In genomic region chr5:65133473-65134110, GRCh38 we compare ENCODE assay signal across 23 cellular contexts.
DNase-seq lines count a peak whose midpoint lies in the region; ATAC-seq and TF ChIP-seq lines count a peak whose summit lies in the region.
"Had no signal": no experiment of that assay in that cellular context is flagged by ENCODE, and none has a peak within 500 bp of the region (broad histone marks: within the 10 kb centered on the region; RNA-seq: fewer than 3 reads in every experiment).

No MANE protein-coding gene starts in this region.

- H3K36me3 ChIP-seq in ascending aorta (no peaks in the 10 kb centered on the region), heart right ventricle (no peaks in the 10 kb centered on the region), lower lobe of right lung (no peaks in the 10 kb centered on the region)
- H3K36me3 ChIP-seq: vagina had no signal

- H3K27me3 ChIP-seq in ascending aorta, result no peaks in the 10 kb centered on the region
- no peaks in the 10 kb centered on the region for H3K27me3 ChIP-seq in heart right ventricle
- H3K27me3 ChIP-seq in lower lobe of right lung (ENCODE audit: low read depth), result no peaks in the 10 kb centered on the region
- H3K27me3 ChIP-seq: vagina had no signal

- no peak overlapping the region for H3K4me3 ChIP-seq in ascending aorta
- H3K4me3 ChIP-seq in heart right ventricle, result no peak overlapping the region
- H3K4me3 ChIP-seq in lower lobe of right lung, result no peak overlapping the region
- H3K4me3 ChIP-seq: vagina had no signal

- TF ChIP-seq CTCF in ascending aorta (IDR thresholded peaks at IDR 0.05) (no peak), heart right ventricle (IDR thresholded peaks at IDR 0.05) (no peak), lower lobe of right lung (IDR thresholded peaks at IDR 0.05) (no peak)

- H3K4me1 ChIP-seq in ascending aorta (peaks cover 0 to 21% of the 10 kb centered on the region in 2 donors), heart right ventricle (peaks cover 0 to 14% (median 0%) of the 10 kb centered on the region in 9 donors), lower lobe of right lung (no peaks in the 10 kb centered on the region)
- H3K4me1 ChIP-seq: parathyroid adenoma, vagina had no signal

- H3K27ac ChIP-seq in ascending aorta, result peak overlapping the region; percentile 63 to 65
- peak overlapping the region in 5 of 10 donors; percentile 5 to 65 (median 39) for H3K27ac ChIP-seq in heart right ventricle
- H3K27ac ChIP-seq in lower lobe of right lung, result no peak overlapping the region
- H3K27ac ChIP-seq: parathyroid adenoma, vagina had no signal

- H3K9me3 ChIP-seq in ascending aorta, result no peaks in the 10 kb centered on the region
- no peaks in the 10 kb centered on the region for H3K9me3 ChIP-seq in heart right ventricle
- no peaks in the 10 kb centered on the region for H3K9me3 ChIP-seq in lower lobe of right lung
- H3K9me3 ChIP-seq: vagina had no signal

- DNase-seq in G401 (ENCODE audit: low spot score), result peak; percentile 41
- no peak for DNase-seq in ascending aorta (ENCODE audit: low spot score in 2 of 2)
- no peak for DNase-seq in heart right ventricle
- peak; percentile 19 for DNase-seq in pons (ENCODE audit: low spot score)
- no peak for DNase-seq in HUDEP-2 (lab: John Stamatoyannopoulos, UW; ENCODE audit: unreplicated experiment in 76 of 76)
- DNase-seq in lower lobe of right lung, result no peak
- DNase-seq: activated CD4-positive, alpha-beta T cell treated with anti-CD3 and anti-CD28 coated beads for 36 hours; activated naive CD4-positive, alpha-beta T cell treated with anti-CD3 and anti-CD28 coated beads, Interleukin-2, amount 10 ng/mL, durations not matched to agents 7 days and 5 days; activated T-cell treated with anti-CD3 and anti-CD28 coated beads, Interleukin-2, amount 50 U/mL, for 4 hours; CD4-positive, alpha-beta T cell; effector CD8-positive, alpha-beta T cell; erythroblast; foreskin melanocyte; kidney glomerular epithelial cell; midbrain; NCI-H2029 treated with DMSO at 0.1 percent for 48 hours; NCI-H226; OCI-M1; SIG-M5 had no signal

- intact Hi-C loops in ascending aorta (cut with DNase I) (no loop called here), heart right ventricle (cut with DNase I) (no loop called here), lower lobe of right lung (cut with DNase I) (no loop called here)

- 41 to 62% methylated on average over 2 of the region's 2 CpGs for WGBS in heart right ventricle, 2 donors

- ATAC-seq in heart right ventricle, result peak in 6 of 8 donors; percentile 35 to 86 (median 68)
- no peak for ATAC-seq in GM19023 (IDR thresholded peaks at IDR 0.05; ENCODE audit: unreplicated experiment)
- ATAC-seq in HG03354 (IDR thresholded peaks at IDR 0.05; ENCODE audit: poor library complexity, severe bottlenecking, unreplicated experiment), result no peak
- ATAC-seq in lower lobe of right lung, result no peak
- ATAC-seq: activated CD4-positive, alpha-beta T cell treated with anti-CD3 and anti-CD28 coated beads for 36 hours; activated T-cell treated with anti-CD3 and anti-CD28 coated beads, Interleukin-2, amount 50 U/mL, for 4 hours had no signal

- in situ Hi-C loops in G401 (cut with HindIII; ENCODE audit: low sequenced_read_pairs), result no loop called here

Comparison
In these comparisons a context has a peak if more than half of its experiments do, and no peak if none do; other contexts are left out.
1. DNase-seq: peak in G401 (single experiment) and pons (single experiment); none in ascending aorta (0 of 2), heart right ventricle (0 of 2), HUDEP-2 (0 of 76) and lower lobe of right lung (single experiment).
2. ATAC-seq: peak in heart right ventricle (6 of 8); none in GM19023 (single experiment), HG03354 (single experiment) and lower lobe of right lung (0 of 2).